ENCODE assay signal across 13 cellular contexts in the genomic region with DNA sequence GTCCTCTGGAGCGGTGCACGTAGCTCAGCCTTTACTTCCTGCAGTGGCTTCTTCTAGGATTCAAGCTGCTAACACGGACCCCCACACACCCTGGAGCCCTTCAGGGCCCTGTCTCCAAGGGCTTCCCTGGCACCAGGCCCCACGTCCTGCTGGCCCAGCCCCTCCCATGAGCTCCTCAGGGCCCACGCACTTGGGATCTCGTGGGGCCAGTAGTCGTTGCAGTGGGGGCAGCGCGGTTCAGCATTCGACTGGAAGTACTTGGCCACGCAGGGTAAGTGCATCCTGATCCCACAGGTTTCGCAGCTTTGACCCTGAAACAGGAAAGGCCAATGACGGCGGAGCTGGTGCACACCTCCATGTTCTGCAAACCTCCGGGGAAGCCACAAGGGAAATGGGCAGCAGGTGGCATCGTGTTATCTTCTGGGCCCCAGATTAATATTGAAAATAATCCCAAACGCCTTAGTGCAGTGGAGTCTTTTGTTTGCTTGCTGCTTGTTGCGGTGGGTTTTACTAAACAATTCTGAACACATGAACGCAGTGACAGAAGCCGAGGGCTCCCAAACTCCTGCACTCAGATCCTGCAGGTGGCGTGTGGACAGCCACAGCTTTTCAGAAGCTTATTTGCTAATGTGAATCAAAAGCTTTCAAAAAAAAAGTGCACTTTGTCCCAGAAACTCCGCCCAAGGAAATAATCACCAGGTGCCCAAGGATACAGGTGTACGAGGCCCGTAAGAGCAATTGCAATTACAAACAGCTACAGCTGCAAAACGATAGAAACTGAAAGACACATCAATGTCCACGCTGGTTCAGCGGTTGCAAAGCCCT. TPM values are rescaled to one million over a fixed set of nuclear protein-coding genes. Genes with fewer than 3 reads are reported as not detected.
A peak's percentile ranks its signal among the peaks of the same experiment; 100 is the strongest.
DNase-seq lines count a peak whose midpoint lies in the region; ATAC-seq, FAIRE-seq and TF ChIP-seq lines count a peak whose summit lies in the region.
"Had no signal": no experiment of that assay in that cellular context is flagged by ENCODE, and none has a peak within 500 bp of the region (broad histone marks: within the 10 kb centered on the region; RNA-seq: fewer than 3 reads in every experiment).

No MANE protein-coding gene starts in this region.

- H3K9ac ChIP-seq in PC-3 (ENCODE audit: low read length): no peak overlapping the region

- H3K27me3 ChIP-seq in DOHH2 (ENCODE audit: control insufficient read depth, low read length) (no peaks in the 10 kb centered on the region), PC-3 (ENCODE audit: low read length) (no peaks in the 10 kb centered on the region)
- H3K27me3 ChIP-seq in effector memory CD4-positive, alpha-beta T cell (replicated peaks; ENCODE audit: control insufficient read depth, insufficient read depth, low read length, poor library complexity, severe bottlenecking): no peaks in the 10 kb centered on the region
- H3K27me3 ChIP-seq: SJCRH30 had no signal

- 0 out of 5 replicates have a peak, but pooled peaks of 1 of the 2 experiments have one; percentile 8 for TF ChIP-seq RAD21 in A549 (conservative IDR thresholded peaks at IDR 0.05 in 1 of 2, IDR thresholded peaks at IDR 0.05 in 1 of 2)

- no peak for FAIRE-seq in A549 (lab: Jason Lieb, UNC)

- CTCF ChIA-PET in A549 (lab: Yijun Ruan, JAX) (interaction anchor here (0.7 to 7.4 kb wide), 9 partner anchors 9 to 233 kb away, joined by 3 to 72 read pairs (median 3); no protein-coding TSS in a partner anchor), PC-3 (lab: Charles Lee) (interaction anchor here (0.6 kb wide), 1 partner anchor 11 kb away, joined by 3 read pairs; no protein-coding TSS in a partner anchor)

- intact Hi-C loops in PC-3 (cut with micrococcal nuclease): no loop called here

- no peak for TF ChIP-seq CTCF in A549 (IDR thresholded peaks at IDR 0.05)
- TF ChIP-seq CTCF in DOHH2 (IDR thresholded peaks at IDR 0.05; ENCODE audit: low read depth, low read length, poor library complexity, severe bottlenecking): peak; percentile 17
- TF ChIP-seq CTCF in PC-3 (conservative IDR thresholded peaks at IDR 0.05; ENCODE audit: low read depth, low read length): 0 out of 2 replicates have a peak, but pooled peaks have one; percentile 11

- 87% methylated on average over 22 of the region's 27 CpGs for WGBS in A549 (ENCODE audit: missing lambda C conversion rate)

- H3K4me3 Mint-ChIP-seq in immature natural killer cell: peak overlapping the region; percentile 39 to 71 (median 49)

- no peak overlapping the region for H3K27ac ChIP-seq in A549
- H3K27ac ChIP-seq in DOHH2 (ENCODE audit: low read depth, low read length): no peak overlapping the region
- H3K27ac ChIP-seq in PC-3 (ENCODE audit: low read length): no peak overlapping the region
- no peak overlapping the region for H3K27ac ChIP-seq in effector memory CD4-positive, alpha-beta T cell (ENCODE audit: insufficient read depth, low read length, poor library complexity, severe bottlenecking)
- H3K27ac ChIP-seq: left ventricle myocardium inferior, SJCRH30 had no signal

- peaks cover 0 to 7% (median 4%) of the 10 kb centered on the region in 3 donors for H3K36me3 Mint-ChIP-seq in immature natural killer cell

- no peak for TF ChIP-seq EP300 in A549 (IDR thresholded peaks at IDR 0.05)

- no peak for TF ChIP-seq POLR2A in A549 (IDR thresholded peaks at IDR 0.05; ENCODE audit: low read length)

- H3K36me3 ChIP-seq in DOHH2 (ENCODE audit: control insufficient read depth, low read length) (peaks cover 13% of the 10 kb centered on the region), PC-3 (ENCODE audit: low read depth, low read length) (no peaks in the 10 kb centered on the region)
- H3K36me3 ChIP-seq in effector memory CD4-positive, alpha-beta T cell (ENCODE audit: control insufficient read depth, insufficient read depth, low read length): peaks cover 6% of the 10 kb centered on the region
- H3K36me3 ChIP-seq: SJCRH30 had no signal

- peaks cover 0 to 3% (median 0%) of the 10 kb centered on the region in 3 donors for H3K27me3 Mint-ChIP-seq in immature natural killer cell (ENCODE audit: low read depth in 3 of 3)

- no peaks in the 10 kb centered on the region; the same call in 1 of the 2 replicates for H3F3A ChIP-seq in DOHH2 (ENCODE audit: control insufficient read depth, insufficient read depth)
- no peaks in the 10 kb centered on the region for H3F3A ChIP-seq in PC-3 (ENCODE audit: low read length, unreplicated experiment)

- H3K4me3 ChIP-seq in A549 (no peak overlapping the region), DOHH2 (ENCODE audit: low read length) (no peak overlapping the region), PC-3 (ENCODE audit: low read length) (no peak overlapping the region)
- no peak overlapping the region for H3K4me3 ChIP-seq in effector memory CD4-positive, alpha-beta T cell (ENCODE audit: insufficient read depth, low read depth, low read length, poor library complexity, severe bottlenecking)
- H3K4me3 ChIP-seq: left ventricle myocardium inferior, SJCRH30 had no signal

- H3K9me2 ChIP-seq in DOHH2 (replicated peaks; ENCODE audit: control insufficient read depth, low read length) (no peaks in the 10 kb centered on the region), PC-3 (replicated peaks; ENCODE audit: low read length) (no peaks in the 10 kb centered on the region)

- no peak for ATAC-seq in A549
- no peak for ATAC-seq in PC-3
- no peak for ATAC-seq in GM19324 (IDR thresholded peaks at IDR 0.05; ENCODE audit: low FRiP score, unreplicated experiment)

- H4K20me1 ChIP-seq in DOHH2 (ENCODE audit: control insufficient read depth, insufficient read depth, low read depth, low read length) (no peaks in the 10 kb centered on the region), PC-3 (ENCODE audit: low read length) (no peaks in the 10 kb centered on the region)

- H3K4me2 ChIP-seq in A549 (no peak overlapping the region), DOHH2 (ENCODE audit: low read length) (no peak overlapping the region), PC-3 (ENCODE audit: low read length) (no peak overlapping the region)

- H3K4me1 Mint-ChIP-seq in immature natural killer cell: peaks cover 25 to 28% of the 10 kb centered on the region in 2 donors

- H3K9me3 ChIP-seq in A549: no peaks in the 10 kb centered on the region
- no peaks in the 10 kb centered on the region for H3K9me3 ChIP-seq in DOHH2 (ENCODE audit: control insufficient read depth, insufficient read depth, low read length)
- no peaks in the 10 kb centered on the region for H3K9me3 ChIP-seq in PC-3 (ENCODE audit: low read length)
- no peaks in the 10 kb centered on the region for H3K9me3 ChIP-seq in effector memory CD4-positive, alpha-beta T cell (ENCODE audit: control insufficient read depth, low read length)
- H3K9me3 ChIP-seq: left ventricle myocardium inferior, SJCRH30 had no signal

- DNase-seq in A549 (ENCODE audit: low read depth in 1 of 2, low spot score in 1 of 2): no peak
- peak; percentile 6 for DNase-seq in PC-3
- DNase-seq in immature natural killer cell: no peak
- DNase-seq in NCI-H82 treated with DMSO at 0.1 percent for 48 hours (lab: John Stamatoyannopoulos, UW; ENCODE audit: unreplicated experiment): no peak
- DNase-seq in effector memory CD4-positive, alpha-beta T cell: no peak
- no peak for DNase-seq in COLO829 (ENCODE audit: low spot score)
- DNase-seq: activated CD4-positive, alpha-beta T cell treated with anti-CD3 and anti-CD28 coated beads, Interleukin-2, amount 50 U/mL, for 4 hours; caudate nucleus; foreskin fibroblast; left ventricle myocardium inferior; SJCRH30 had no signal

- H3K4me1 ChIP-seq in A549 (peaks cover 6% of the 10 kb centered on the region; the same call in 2 of the 3 replicates), DOHH2 (ENCODE audit: control insufficient read depth, low read length) (peaks cover 61% of the 10 kb centered on the region), PC-3 (ENCODE audit: insufficient read depth, low read length) (no peaks in the 10 kb centered on the region)
- peaks cover 15% of the 10 kb centered on the region for H3K4me1 ChIP-seq in effector memory CD4-positive, alpha-beta T cell (ENCODE audit: control insufficient read depth, insufficient read depth, low read length, poor library complexity, severe bottlenecking)

- no peak overlapping the region for H2AFZ ChIP-seq in PC-3 (ENCODE audit: low read length)

- H3K79me2 ChIP-seq in DOHH2 (ENCODE audit: control insufficient read depth, low read length) (no peaks in the 10 kb centered on the region), PC-3 (ENCODE audit: low read length) (no peaks in the 10 kb centered on the region)

- H3K9me3 Mint-ChIP-seq in immature natural killer cell: no peaks in the 10 kb centered on the region

- H3K27ac Mint-ChIP-seq in immature natural killer cell: peak overlapping the region; percentile 67 to 94 (median 82)

- POLR2A ChIA-PET in A549 (lab: Yijun Ruan, JAX): interaction anchor here (1.3 kb wide), 1 partner anchor 22 kb away, joined by 3 read pairs; a partner anchor contains a TSS
- POLR2A ChIA-PET in PC-3 (lab: Charles Lee; ENCODE audit: unreplicated experiment): no interaction called here

- no TSS peak for BruUV-seq in PC-3 (replicated peaks; lab: Mats Ljungman, UMichigan)

TF ChIP-seq in A549, 52 proteins besides CTCF, POLR2A, EP300 and RAD21:
- TF ChIP-seq SMC3 (IDR thresholded peaks at IDR 0.05): 0 out of 3 replicates have a peak, but pooled peaks have one; percentile 6
- no peak for TF ChIP-seq ZSCAN20 (CRISPR knock-in tag; IDR thresholded peaks at IDR 0.05)
- no peak for TF ChIP-seq JUNB (IDR thresholded peaks at IDR 0.05)
TF ChIP-seq in A549: peak in this region for 1.

RNA-seq across cellular contexts. Expression of a gene that starts 22.4 kb away (rescaled TPM):
- polyA plus RNA-seq in A549 (2011; rRNA removed) (1.6 and 2.0 TPM in 2 replicates), A549 (2017; fragmentation: RNase III; extraction: RNeasy Plus Mini Kit Qiagen cat#74134 plus additional on column Dnase treatment) (2.3 to 3.0 TPM (median 2.4 TPM) in 3 replicates), immature natural killer cell (1 to 10 TPM; 4.3 to 6.2 (median 5.1) TPM)
- polyA plus RNA-seq in A549 (2012; cell fraction: cytosol; rRNA removed): 2.5 and 2.6 TPM in 2 replicates
- 4.7 and 6.6 TPM in 2 replicates for polyA plus RNA-seq in A549 (2012; cell fraction: nucleus; rRNA removed)
- polyA minus RNA-seq in A549 (2011; rRNA and poly(A)+ RNA removed): 3.0 and 4.9 TPM in 2 replicates
- total RNA-seq in PC-3 (2014; rRNA removed): 5.0 and 7.8 TPM in 2 replicates

RNA-seq across cellular contexts. Expression of a gene that starts 42.8 kb away (rescaled TPM):
- 32.0 and 33.3 TPM in 2 replicates for polyA plus RNA-seq in A549 (2011; rRNA removed)
- polyA plus RNA-seq in A549 (2012; cell fraction: cytosol; rRNA removed): 28.8 and 36.5 TPM in 2 replicates
- 18.9 and 25.4 TPM in 2 replicates for polyA plus RNA-seq in A549 (2012; cell fraction: nucleus; rRNA removed)
- 59.9 to 72.6 TPM (median 60.6 TPM) in 3 replicates for polyA plus RNA-seq in A549 (2017; fragmentation: RNase III; extraction: RNeasy Plus Mini Kit Qiagen cat#74134 plus additional on column Dnase treatment)
- 40.0 and 43.9 TPM in 2 replicates for polyA minus RNA-seq in A549 (2011; rRNA and poly(A)+ RNA removed)
- total RNA-seq in PC-3 (2014; rRNA removed): 25.9 and 32.5 TPM in 2 replicates
- 100 to 1,000 TPM; 133 to 162 (median 148) TPM for polyA plus RNA-seq in immature natural killer cell
